ENCODE assay signal across 25 cellular contexts in the genomic region with DNA sequence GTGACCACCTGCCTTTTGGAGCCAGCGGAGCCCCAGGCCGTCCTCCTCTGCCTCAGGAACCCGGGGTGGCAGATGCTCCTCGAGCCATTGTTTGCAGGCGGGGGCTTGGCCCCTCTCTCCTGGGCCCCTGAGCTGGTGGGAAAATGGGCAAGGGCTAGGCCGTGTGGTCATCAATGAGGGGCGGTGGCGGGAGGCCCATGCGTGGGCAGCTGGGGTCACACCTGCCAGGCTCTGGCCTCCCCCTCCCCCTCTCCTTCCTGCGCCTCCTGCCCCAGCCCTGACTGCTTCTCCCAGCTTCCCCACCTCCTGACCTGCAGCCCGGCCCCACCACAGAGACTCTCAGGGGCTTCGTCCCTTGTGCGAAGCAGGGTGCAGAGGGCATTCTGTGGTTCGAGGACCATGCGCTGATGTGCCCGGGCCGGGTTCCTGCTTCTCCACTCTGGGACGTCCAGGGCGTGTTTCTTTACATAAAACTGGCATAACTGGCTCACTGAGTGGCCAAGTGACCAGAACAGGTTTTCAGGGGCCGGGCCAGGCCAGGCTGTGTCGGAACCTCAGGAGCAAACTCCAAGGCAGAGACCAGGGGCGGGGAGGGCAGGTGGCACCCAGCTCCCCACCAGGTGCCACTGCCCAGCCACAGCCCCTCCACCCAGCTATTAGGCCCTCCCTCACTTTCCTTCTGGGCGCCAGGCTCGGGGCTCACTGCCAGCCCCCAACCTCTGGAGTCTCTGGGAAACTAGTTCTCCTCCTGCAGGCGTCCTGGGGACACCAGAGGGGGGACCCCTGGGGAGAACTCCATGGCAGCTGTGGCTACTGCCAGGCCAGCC. TPM values are rescaled to one million over a fixed set of nuclear protein-coding genes. Genes with fewer than 3 reads are reported as not detected.
DNase-seq lines count a peak whose midpoint lies in the region; ATAC-seq, FAIRE-seq and TF ChIP-seq lines count a peak whose summit lies in the region.
"Had no signal": no experiment of that assay in that cellular context is flagged by ENCODE, and none has a peak within 500 bp of the region (broad histone marks: within the 10 kb centered on the region; RNA-seq: fewer than 3 reads in every experiment).

No MANE protein-coding gene starts in this region.

- H3K4me1 ChIP-seq in A673 (ENCODE audit: insufficient read depth, low read length, poor library complexity, severe bottlenecking) (peaks cover 62% of the 10 kb centered on the region), pancreas (peaks cover 0 to 7% (median 0%) of the 10 kb centered on the region in 3 donors), hepatocyte (ENCODE audit: insufficient read depth) (peaks cover 28% of the 10 kb centered on the region), BE2C (peaks cover 52% of the 10 kb centered on the region)

- no peak overlapping the region for H3K4me2 ChIP-seq in hepatocyte

- H2AFZ ChIP-seq in hepatocyte, result no peak overlapping the region

- intact Hi-C loops in A673 (cut with micrococcal nuclease; ENCODE audit: unreplicated experiment), result no loop called here
- intact Hi-C loops in pancreas (cut with DNase I), result no loop called here
- intact Hi-C loops in Right ventricle myocardium superior (cut with DNase I), result no loop called here

- CTCF ChIA-PET in A673 (lab: Charles Lee), result no interaction called here

- H3K36me3 ChIP-seq in A673 (ENCODE audit: insufficient read depth, low read length, poor library complexity, severe bottlenecking), result no peaks in the 10 kb centered on the region
- no peaks in the 10 kb centered on the region for H3K36me3 ChIP-seq in pancreas
- no peaks in the 10 kb centered on the region for H3K36me3 ChIP-seq in hepatocyte (replicated peaks; ENCODE audit: insufficient read depth, low read depth)
- peaks cover 17% of the 10 kb centered on the region for H3K36me3 ChIP-seq in BE2C
- H3K36me3 ChIP-seq: cardiac muscle cell, gastroesophageal sphincter, neutrophil had no signal

- no peak overlapping the region for H3K4me3 ChIP-seq in A673 (ENCODE audit: low read depth, low read length, poor library complexity, severe bottlenecking)
- H3K4me3 ChIP-seq in pancreas, result no peak overlapping the region
- no peak overlapping the region for H3K4me3 ChIP-seq in hepatocyte
- H3K4me3 ChIP-seq in BE2C (ENCODE audit: low read depth, low read length), result no peak overlapping the region
- H3K4me3 ChIP-seq: cardiac muscle cell, gastroesophageal sphincter, MG63, psoas muscle had no signal

- ATAC-seq in esophagus mucosa (peak; percentile 75), pancreas (peak in 3 of 4 donors; percentile 3 to 60 (median 48)), Right ventricle myocardium superior (ENCODE audit: poor library complexity) (no peak)
- ATAC-seq: gastroesophageal sphincter, psoas muscle had no signal

- POLR2A ChIA-PET in A673 (lab: Charles Lee; ENCODE audit: low non-redundant PET), result interaction anchor here (0.6 kb wide), 1 partner anchor 38 kb away, joined by 7 read pairs; no protein-coding TSS in a partner anchor

- H3K9me2 ChIP-seq in hepatocyte (replicated peaks; ENCODE audit: insufficient read depth), result no peaks in the 10 kb centered on the region

- no peaks in the 10 kb centered on the region for H3K79me2 ChIP-seq in hepatocyte

- H3K27ac ChIP-seq in A673 (ENCODE audit: low read depth, low read length, poor library complexity, severe bottlenecking) (peak overlapping the region; percentile 7), pancreas (no peak overlapping the region), hepatocyte (no peak overlapping the region)
- H3K27ac ChIP-seq: cardiac muscle cell, gastroesophageal sphincter, neutrophil, psoas muscle had no signal

- H4K20me1 ChIP-seq in hepatocyte (ENCODE audit: insufficient read depth, poor library complexity, severe bottlenecking), result no peaks in the 10 kb centered on the region

- no TSS peak for BruUV-seq in A673 (replicated peaks; lab: Mats Ljungman, UMichigan)

- no peak for FAIRE-seq in pancreas (lab: Jason Lieb, UNC)
- FAIRE-seq: G401.6 had no signal

- H3K27me3 ChIP-seq in A673 (replicated peaks; ENCODE audit: insufficient read depth, low read depth, low read length, poor library complexity) (no peaks in the 10 kb centered on the region), pancreas (peaks cover 0 to 6% (median 0%) of the 10 kb centered on the region in 4 donors), hepatocyte (peaks cover 23% of the 10 kb centered on the region), BE2C (peaks cover 5% of the 10 kb centered on the region; the same call in 1 of the 2 replicates)
- H3K27me3 ChIP-seq: MG63 had no signal

- H3K9me3 ChIP-seq in A673 (ENCODE audit: low read depth, low read length, poor library complexity, severe bottlenecking) (no peaks in the 10 kb centered on the region), pancreas (no peaks in the 10 kb centered on the region), hepatocyte (ENCODE audit: low read depth) (no peaks in the 10 kb centered on the region), BE2C (no peaks in the 10 kb centered on the region)
- H3K9me3 ChIP-seq: gastroesophageal sphincter, MG63, neutrophil, psoas muscle had no signal

- DNase-seq in A673 (ENCODE audit: low spot score), result no peak
- DNase-seq in HT-29 (ENCODE audit: low spot score), result peak; percentile 83
- no peak for DNase-seq in pancreas
- no peak for DNase-seq in hepatocyte (ENCODE audit: low spot score)
- DNase-seq in BE2C, result no peak
- DNase-seq in Right ventricle myocardium superior, result no peak
- no peak for DNase-seq in NCI-H2196 (lab: John Stamatoyannopoulos, UW; ENCODE audit: unreplicated experiment)
- DNase-seq: activated CD4-positive, alpha-beta T cell treated with anti-CD3 and anti-CD28 coated beads, Interleukin-2, amount 50 U/mL, for 4 hours; anterior cingulate cortex; CD4-positive, CD25-positive, alpha-beta regulatory T cell; cortex of kidney; islet precursor cell; MG63; NCI-H1436 treated with DMSO at 0.1 percent for 48 hours; NCI-H2107; psoas muscle had no signal

- TF ChIP-seq CTCF in A673 (conservative IDR thresholded peaks at IDR 0.05; ENCODE audit: low read depth, low read length), result no peak
- no peak for TF ChIP-seq CTCF in pancreas (IDR thresholded peaks at IDR 0.05)
- TF ChIP-seq CTCF in hepatocyte (IDR thresholded peaks at IDR 0.05; ENCODE audit: poor library complexity), result no peak
- no peak for TF ChIP-seq CTCF in BE2C (IDR thresholded peaks at IDR 0.05; ENCODE audit: low read depth, low read length)

- WGBS in pancreas, 2 donors, result 37 to 43% methylated on average over 21 to 25 of the region's 25 CpGs
- WGBS in hepatocyte (ENCODE audit: low lambda C conversion rate, missing lambda C conversion rate), result 79% methylated on average over 22 of the region's 25 CpGs

RNA-seq across cellular contexts. Expression of a gene that starts 9.3 kb away (rescaled TPM):
- total RNA-seq in A673 (2021) (24.1 and 28.4 TPM in 2 replicates), esophagus mucosa (0.52 TPM), pancreas (1 to 10 TPM in 5 of 6 donors, under 1 TPM in 1; 0.19 to 8.2 (median 2.0) TPM), hepatocyte (9.5 and 10.2 TPM in 2 replicates), Right ventricle myocardium superior (1.5 TPM)
- 0.10 TPM in 1 of 2 replicates, not detected in the other for total RNA-seq in HT-29 (2014; rRNA removed; shearing (Covaris generic))
- polyA plus RNA-seq in pancreas (10 to 100 TPM in 1 of 2 donors, 1 to 10 TPM in 1; 7.6 to 23.7 TPM), hepatocyte (17.1 and 20.1 TPM in 2 replicates)
- polyA plus RNA-seq in BE2C (2012; ENCODE audit: insufficient read depth, insufficient read length, low read depth), result 1.9 TPM
- total RNA-seq: activated T-helper 1 cell treated with anti-CD3 and anti-CD28 coated beads, Interleukin-12 subunit alpha, Interleukin-12 subunit beta, Interleukin-2, Interleukin-4 antibody, amounts not matched to agents 30 ng/mL and 10 ng/mL and 1 ng/mL, durations not matched to agents 14 hours and 24 hours and 36 hours; CD4-positive, CD25-positive, alpha-beta regulatory T cell had no signal
- polyA plus RNA-seq: IgD-negative memory B cell had no signal

RNA-seq across cellular contexts. Expression of a gene that starts 26.1 kb away (rescaled TPM):
- 197 and 214 TPM in 2 replicates for total RNA-seq in A673 (2021)
- total RNA-seq in HT-29 (2014; rRNA removed; shearing (Covaris generic)), result 223 and 226 TPM in 2 replicates
- 68.1 TPM for total RNA-seq in esophagus mucosa
- total RNA-seq in pancreas, result 10 to 100 TPM; 23.3 to 43.9 (median 30.7) TPM
- polyA plus RNA-seq in pancreas, result 10 to 100 TPM; 79.3 to 86.5 TPM
- total RNA-seq in hepatocyte, result 29.3 and 44.3 TPM in 2 replicates
- 66.6 and 68.1 TPM in 2 replicates for polyA plus RNA-seq in hepatocyte
- 253 TPM for polyA plus RNA-seq in BE2C (2012; ENCODE audit: insufficient read depth, insufficient read length, low read depth)
- 42.8 TPM for total RNA-seq in Right ventricle myocardium superior

RNA-seq across cellular contexts. Expression of a gene that starts 27.4 kb away (rescaled TPM):
- total RNA-seq in A673 (2021) (43.3 and 48.3 TPM in 2 replicates), esophagus mucosa (5.8 TPM), pancreas (10 to 100 TPM in 1 of 6 donors, 1 to 10 TPM in 5; 3.1 to 12.0 (median 5.9) TPM), hepatocyte (4.1 and 13.8 TPM in 2 replicates), Right ventricle myocardium superior (5.6 TPM)
- total RNA-seq in HT-29 (2014; rRNA removed; shearing (Covaris generic)), result 33.4 and 44.4 TPM in 2 replicates
- polyA plus RNA-seq in pancreas (10 to 100 TPM; 22.7 to 24.1 TPM), hepatocyte (25.0 and 35.4 TPM in 2 replicates)
- 127 TPM for polyA plus RNA-seq in BE2C (2012; ENCODE audit: insufficient read depth, insufficient read length, low read depth)

RNA-seq across cellular contexts. Expression of a gene that starts 33.3 kb away (rescaled TPM):
- total RNA-seq in A673 (2021) (not detected in 2 replicates), esophagus mucosa (26.4 TPM), pancreas (1 to 10 TPM in 2 of 6 donors, under 1 TPM in 4; 0.16 to 1.5 (median 0.40) TPM), hepatocyte (0.60 and 0.72 TPM in 2 replicates), Right ventricle myocardium superior (not detected)
- total RNA-seq in HT-29 (2014; rRNA removed; shearing (Covaris generic)), result 2.4 and 9.3 TPM in 2 replicates
- polyA plus RNA-seq in pancreas (1 to 10 TPM in 1 of 2 donors, under 1 TPM in 1; 0.52 to 2.8 TPM), hepatocyte (2.4 and 5.6 TPM in 2 replicates)
- polyA plus RNA-seq in BE2C (2012; ENCODE audit: insufficient read depth, insufficient read length, low read depth), result not detected
- total RNA-seq: psoas muscle, skeletal muscle tissue had no signal

RNA-seq across cellular contexts. Expression of a gene that starts 48.9 kb away (rescaled TPM):
- 0.28 TPM in 1 of 2 replicates, not detected in the other for total RNA-seq in A673 (2021)
- total RNA-seq in HT-29 (2014; rRNA removed; shearing (Covaris generic)), result 0.03 TPM in 1 of 2 replicates, not detected in the other
- not detected for total RNA-seq in esophagus mucosa
- total RNA-seq in pancreas, result under 1 TPM in 2 of 6 donors, not detected in 4; 0.04 to 0.32 TPM
- polyA plus RNA-seq in pancreas, result under 1 TPM; 0.15 to 0.35 TPM
- total RNA-seq in hepatocyte, result not detected in 2 replicates
- polyA plus RNA-seq in hepatocyte, result 1.3 and 1.6 TPM in 2 replicates
- not detected for polyA plus RNA-seq in BE2C (2012; ENCODE audit: insufficient read depth, insufficient read length, low read depth)
- total RNA-seq in Right ventricle myocardium superior, result 170 TPM
- total RNA-seq: activated T-helper 1 cell treated with anti-CD3 and anti-CD28 coated beads, Interleukin-12 subunit alpha, Interleukin-12 subunit beta, Interleukin-2, Interleukin-4 antibody, amounts not matched to agents 30 ng/mL and 10 ng/mL and 1 ng/mL, durations not matched to agents 14 hours and 24 hours and 36 hours; CD4-positive, CD25-positive, alpha-beta regulatory T cell; WTC11 had no signal
- polyA plus RNA-seq: CD4-positive, CD25-positive, alpha-beta regulatory T cell; IgD-negative memory B cell had no signal
